ENCODE assay signal across 24 cellular contexts in genomic region chr9:99393993-99394392, GRCh38.
DNase-seq lines count a peak whose midpoint lies in the region; TF ChIP-seq lines count a peak whose summit lies in the region.
"Had no signal": no experiment of that assay in that cellular context is flagged by ENCODE, and none has a peak within 500 bp of the region (broad histone marks: within the 10 kb centered on the region; RNA-seq: fewer than 3 reads in every experiment).

No MANE protein-coding gene starts in this region.

- peaks cover 0 to 2% (median 0%) of the 10 kb centered on the region in 8 donors for H3K9me3 Mint-ChIP-seq in CD4-positive, alpha-beta memory T cell
- H3K9me3 Mint-ChIP-seq: CD8-positive, alpha-beta T cell had no signal

- CTCF ChIA-PET in CD4-positive, alpha-beta memory T cell (lab: Charles Lee; ENCODE audit: partially characterized antibody) = no interaction called here

- no peaks in the 10 kb centered on the region for H3K36me3 Mint-ChIP-seq in CD4-positive, alpha-beta memory T cell
- H3K36me3 Mint-ChIP-seq: CD14-positive monocyte; CD4-positive, CD25-positive, alpha-beta regulatory T cell; CD8-positive, alpha-beta T cell had no signal

- H3K27me3 Mint-ChIP-seq in CD4-positive, alpha-beta memory T cell = no peaks in the 10 kb centered on the region
- H3K27me3 Mint-ChIP-seq: CD4-positive, CD25-positive, alpha-beta regulatory T cell had no signal

- no peak for TF ChIP-seq RAD21 in neural cell (conservative IDR thresholded peaks at IDR 0.05)

- H3K4me3 ChIP-seq in WERI-Rb-1 (ENCODE audit: low read depth, low read length) = no peak overlapping the region
- H3K4me3 ChIP-seq in neural cell (ENCODE audit: low read length) = no peak overlapping the region
- H3K4me3 ChIP-seq in CD4-positive, alpha-beta memory T cell (ENCODE audit: low read length in 2 of 2) = no peak overlapping the region
- H3K4me3 ChIP-seq: BLaER1, GM12878 had no signal

- no peak overlapping the region for H3K27ac Mint-ChIP-seq in CD4-positive, alpha-beta memory T cell
- H3K27ac Mint-ChIP-seq: CD14-positive monocyte; CD4-positive, CD25-positive, alpha-beta regulatory T cell; CD8-positive, alpha-beta T cell had no signal

- POLR2A ChIA-PET in CD4-positive, alpha-beta memory T cell (lab: Charles Lee; ENCODE audit: partially characterized antibody) = no interaction called here

- H3K4me2 ChIP-seq in neural cell (ENCODE audit: low read length) = no peak overlapping the region
- H3K4me2 ChIP-seq: BLaER1 had no signal

- H3K36me3 ChIP-seq in WERI-Rb-1 (no peaks in the 10 kb centered on the region), neural cell (ENCODE audit: insufficient read depth, low read length) (no peaks in the 10 kb centered on the region)
- H3K36me3 ChIP-seq in CD4-positive, alpha-beta memory T cell (ENCODE audit: insufficient read depth, low read length) = no peaks in the 10 kb centered on the region
- H3K36me3 ChIP-seq: BE2C, BLaER1 had no signal

- DNase-seq in NCI-H82 (lab: John Stamatoyannopoulos, UW) (peak; percentile 73), WERI-Rb-1 (peak; percentile 53), UCSD-AML1 (lab: John Stamatoyannopoulos, UW; ENCODE audit: unreplicated experiment) (no peak), NCI-H187 (lab: John Stamatoyannopoulos, UW) (no peak)
- DNase-seq in CD4-positive, alpha-beta memory T cell = no peak
- DNase-seq: 8988T; ACHN; BE2C; C1 segment of cervical spinal cord; Caco-2; Calu3; CD4-positive, CD25-positive, alpha-beta regulatory T cell; CD8-positive, alpha-beta T cell; DMS 273 treated with DMSO at 0.1 percent for 48 hours; DMS153; DMS53; DMS79; DND-41; EL; GDM1 had no signal

- no peak overlapping the region for H3K4me3 Mint-ChIP-seq in CD4-positive, alpha-beta memory T cell
- H3K4me3 Mint-ChIP-seq: CD14-positive monocyte; CD4-positive, CD25-positive, alpha-beta regulatory T cell; CD8-positive, alpha-beta T cell had no signal

- no peaks in the 10 kb centered on the region for H3K9me3 ChIP-seq in WERI-Rb-1 (ENCODE audit: severe bottlenecking)
- H3K9me3 ChIP-seq in neural cell (ENCODE audit: low read length) = no peaks in the 10 kb centered on the region
- H3K9me3 ChIP-seq in CD4-positive, alpha-beta memory T cell (ENCODE audit: control insufficient read depth in 1 of 2, low read length in 2 of 2) = no peaks in the 10 kb centered on the region
- H3K9me3 ChIP-seq: BE2C, BLaER1, Caco-2 had no signal

- intact Hi-C loops in CD4-positive, alpha-beta memory T cell (cut with micrococcal nuclease) = no loop called here

- TF ChIP-seq CTCF in WERI-Rb-1 (IDR thresholded peaks at IDR 0.05; ENCODE audit: low read depth, low read length) (no peak), neural cell (IDR thresholded peaks at IDR 0.05; ENCODE audit: poor library complexity, severe bottlenecking) (no peak)

- no peaks in the 10 kb centered on the region for H3K79me2 ChIP-seq in neural cell (replicated peaks; ENCODE audit: insufficient read depth, low read length)

- no peak overlapping the region for H3K9ac ChIP-seq in neural cell (ENCODE audit: low read length)
- H3K9ac ChIP-seq: BLaER1 had no signal

- no peaks in the 10 kb centered on the region for H3K4me1 Mint-ChIP-seq in CD4-positive, alpha-beta memory T cell
- H3K4me1 Mint-ChIP-seq: CD14-positive monocyte; CD4-positive, CD25-positive, alpha-beta regulatory T cell had no signal

- no peak overlapping the region for H2AFZ ChIP-seq in neural cell (ENCODE audit: low read depth, low read length)

- no peaks in the 10 kb centered on the region for H3K27me3 ChIP-seq in WERI-Rb-1 (ENCODE audit: insufficient read depth, low read depth, severe bottlenecking)
- no peaks in the 10 kb centered on the region for H3K27me3 ChIP-seq in neural cell (ENCODE audit: insufficient read depth, low read depth, low read length)
- H3K27me3 ChIP-seq in CD4-positive, alpha-beta memory T cell (ENCODE audit: insufficient read depth, low read length) = no peaks in the 10 kb centered on the region
- H3K27me3 ChIP-seq: BE2C, BLaER1 had no signal

- TF ChIP-seq EP300 in neural cell (conservative IDR thresholded peaks at IDR 0.05; ENCODE audit: poor library complexity, severe bottlenecking) = peak; percentile 76

- H3K27ac ChIP-seq in WERI-Rb-1 (no peak overlapping the region), neural cell (ENCODE audit: low read length) (peak overlapping the region; percentile 64)
- H3K27ac ChIP-seq in CD4-positive, alpha-beta memory T cell (ENCODE audit: low read depth, low read length) = no peak overlapping the region
- H3K27ac ChIP-seq: BLaER1 had no signal

- no peaks in the 10 kb centered on the region for H3K9me2 ChIP-seq in neural cell (ENCODE audit: insufficient read depth, low read length)

- H3F3A ChIP-seq in neural cell (ENCODE audit: insufficient read depth, low read length, poor library complexity, severe bottlenecking) = no peaks in the 10 kb centered on the region

- H4K20me1 ChIP-seq in neural cell (ENCODE audit: insufficient read depth) = no peaks in the 10 kb centered on the region
- H4K20me1 ChIP-seq: BLaER1 had no signal

- H3K4me1 ChIP-seq in CD4-positive, alpha-beta memory T cell (ENCODE audit: insufficient read depth, low read length) = no peaks in the 10 kb centered on the region
- H3K4me1 ChIP-seq: Caco-2 had no signal

TF ChIP-seq in neural cell, 6 proteins besides CTCF, POLR2A, EP300 and RAD21:
- TF ChIP-seq TAF1 (IDR thresholded peaks at IDR 0.05; ENCODE audit: low read depth) (no peak), REST (IDR thresholded peaks at IDR 0.05; ENCODE audit: borderline replicate concordance) (no peak), POLR2AphosphoS5 (IDR thresholded peaks at IDR 0.05) (peak; percentile 45)

Comparison
In these comparisons a context has a peak if more than half of its experiments do, and no peak if none do; other contexts are left out.
1. DNase-seq: peak in NCI-H82 (single experiment) and WERI-Rb-1 (single experiment); none in CD4-positive, alpha-beta memory T cell (0 of 5), UCSD-AML1 (single experiment) and NCI-H187 (0 of 2).